ENCODE assay signal across 1 cellular context in the genomic region with DNA sequence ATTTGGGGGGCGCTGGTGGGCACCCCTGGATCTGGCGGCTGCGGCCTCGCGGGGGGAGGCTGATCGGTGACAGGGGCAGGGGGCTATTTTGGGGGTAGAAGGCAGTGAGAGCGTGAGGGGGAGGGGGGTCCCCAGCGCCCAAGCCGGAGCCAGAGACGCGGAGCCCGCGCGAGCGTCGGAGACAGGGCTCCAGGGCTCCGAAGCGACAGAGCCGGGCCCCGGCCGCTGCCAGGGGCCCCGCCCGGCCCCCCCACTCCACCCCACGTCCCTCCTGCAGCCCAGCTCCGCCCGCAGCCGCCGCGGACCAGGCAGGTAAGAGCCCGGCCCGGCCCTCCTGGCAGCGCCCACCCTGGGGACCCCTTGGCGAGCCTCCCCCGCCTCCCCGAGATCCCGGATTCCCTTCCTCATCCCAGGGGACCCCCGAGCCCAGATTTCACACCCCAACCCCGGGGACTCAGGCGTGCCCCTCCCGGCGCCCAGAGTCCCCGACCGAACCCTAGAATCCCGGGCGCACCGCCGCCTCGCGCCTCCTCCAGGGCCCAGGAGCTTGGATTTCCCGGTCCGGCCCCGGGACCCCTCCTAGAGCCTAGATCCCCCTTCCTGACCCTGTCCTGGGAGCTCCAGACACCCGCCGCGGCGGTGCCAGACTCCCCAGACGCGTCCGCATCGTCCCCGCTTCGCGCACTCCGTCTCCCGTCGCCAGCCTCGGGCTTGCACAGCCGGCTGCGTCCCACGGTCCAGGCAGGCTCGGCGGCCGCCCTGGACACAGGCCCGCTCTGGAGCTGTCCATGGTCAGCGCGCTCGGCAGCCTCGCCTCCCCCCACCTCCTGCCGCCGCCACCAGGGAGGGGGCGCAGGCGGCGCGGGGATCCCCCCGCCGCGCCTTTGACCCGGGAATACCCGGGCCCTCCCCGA.
TF ChIP-seq lines count a peak whose summit lies in the region.

A gene (plus strand): TSS at position 134 of the 914 bp plus-strand sequence. CDS start 8,330 bp downstream, outside the sequence.

TF ChIP-seq in GM12878, 131 proteins besides CTCF, POLR2A, EP300 and RAD21 (continued from another document):
- TF ChIP-seq, protein P1, sequence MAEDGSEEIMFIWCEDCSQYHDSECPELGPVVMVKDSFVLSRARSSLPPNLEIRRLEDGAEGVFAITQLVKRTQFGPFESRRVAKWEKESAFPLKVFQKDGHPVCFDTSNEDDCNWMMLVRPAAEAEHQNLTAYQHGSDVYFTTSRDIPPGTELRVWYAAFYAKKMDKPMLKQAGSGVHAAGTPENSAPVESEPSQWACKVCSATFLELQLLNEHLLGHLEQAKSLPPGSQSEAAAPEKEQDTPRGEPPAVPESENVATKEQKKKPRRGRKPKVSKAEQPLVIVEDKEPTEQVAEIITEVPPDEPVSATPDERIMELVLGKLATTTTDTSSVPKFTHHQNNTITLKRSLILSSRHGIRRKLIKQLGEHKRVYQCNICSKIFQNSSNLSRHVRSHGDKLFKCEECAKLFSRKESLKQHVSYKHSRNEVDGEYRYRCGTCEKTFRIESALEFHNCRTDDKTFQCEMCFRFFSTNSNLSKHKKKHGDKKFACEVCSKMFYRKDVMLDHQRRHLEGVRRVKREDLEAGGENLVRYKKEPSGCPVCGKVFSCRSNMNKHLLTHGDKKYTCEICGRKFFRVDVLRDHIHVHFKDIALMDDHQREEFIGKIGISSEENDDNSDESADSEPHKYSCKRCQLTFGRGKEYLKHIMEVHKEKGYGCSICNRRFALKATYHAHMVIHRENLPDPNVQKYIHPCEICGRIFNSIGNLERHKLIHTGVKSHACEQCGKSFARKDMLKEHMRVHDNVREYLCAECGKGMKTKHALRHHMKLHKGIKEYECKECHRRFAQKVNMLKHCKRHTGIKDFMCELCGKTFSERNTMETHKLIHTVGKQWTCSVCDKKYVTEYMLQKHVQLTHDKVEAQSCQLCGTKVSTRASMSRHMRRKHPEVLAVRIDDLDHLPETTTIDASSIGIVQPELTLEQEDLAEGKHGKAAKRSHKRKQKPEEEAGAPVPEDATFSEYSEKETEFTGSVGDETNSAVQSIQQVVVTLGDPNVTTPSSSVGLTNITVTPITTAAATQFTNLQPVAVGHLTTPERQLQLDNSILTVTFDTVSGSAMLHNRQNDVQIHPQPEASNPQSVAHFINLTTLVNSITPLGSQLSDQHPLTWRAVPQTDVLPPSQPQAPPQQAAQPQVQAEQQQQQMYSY (CRISPR knock-in tag; IDR thresholded peaks at IDR 0.05) = no peak
- TF ChIP-seq, protein P2, sequence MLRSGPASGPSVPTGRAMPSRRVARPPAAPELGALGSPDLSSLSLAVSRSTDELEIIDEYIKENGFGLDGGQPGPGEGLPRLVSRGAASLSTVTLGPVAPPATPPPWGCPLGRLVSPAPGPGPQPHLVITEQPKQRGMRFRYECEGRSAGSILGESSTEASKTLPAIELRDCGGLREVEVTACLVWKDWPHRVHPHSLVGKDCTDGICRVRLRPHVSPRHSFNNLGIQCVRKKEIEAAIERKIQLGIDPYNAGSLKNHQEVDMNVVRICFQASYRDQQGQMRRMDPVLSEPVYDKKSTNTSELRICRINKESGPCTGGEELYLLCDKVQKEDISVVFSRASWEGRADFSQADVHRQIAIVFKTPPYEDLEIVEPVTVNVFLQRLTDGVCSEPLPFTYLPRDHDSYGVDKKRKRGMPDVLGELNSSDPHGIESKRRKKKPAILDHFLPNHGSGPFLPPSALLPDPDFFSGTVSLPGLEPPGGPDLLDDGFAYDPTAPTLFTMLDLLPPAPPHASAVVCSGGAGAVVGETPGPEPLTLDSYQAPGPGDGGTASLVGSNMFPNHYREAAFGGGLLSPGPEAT (IDR thresholded peaks at IDR 0.05; ENCODE audit: low read depth) = no peak
- no peak for TF ChIP-seq MTA3 (IDR thresholded peaks at IDR 0.05; ENCODE audit: borderline replicate concordance, low read length)
- TF ChIP-seq, protein P3, sequence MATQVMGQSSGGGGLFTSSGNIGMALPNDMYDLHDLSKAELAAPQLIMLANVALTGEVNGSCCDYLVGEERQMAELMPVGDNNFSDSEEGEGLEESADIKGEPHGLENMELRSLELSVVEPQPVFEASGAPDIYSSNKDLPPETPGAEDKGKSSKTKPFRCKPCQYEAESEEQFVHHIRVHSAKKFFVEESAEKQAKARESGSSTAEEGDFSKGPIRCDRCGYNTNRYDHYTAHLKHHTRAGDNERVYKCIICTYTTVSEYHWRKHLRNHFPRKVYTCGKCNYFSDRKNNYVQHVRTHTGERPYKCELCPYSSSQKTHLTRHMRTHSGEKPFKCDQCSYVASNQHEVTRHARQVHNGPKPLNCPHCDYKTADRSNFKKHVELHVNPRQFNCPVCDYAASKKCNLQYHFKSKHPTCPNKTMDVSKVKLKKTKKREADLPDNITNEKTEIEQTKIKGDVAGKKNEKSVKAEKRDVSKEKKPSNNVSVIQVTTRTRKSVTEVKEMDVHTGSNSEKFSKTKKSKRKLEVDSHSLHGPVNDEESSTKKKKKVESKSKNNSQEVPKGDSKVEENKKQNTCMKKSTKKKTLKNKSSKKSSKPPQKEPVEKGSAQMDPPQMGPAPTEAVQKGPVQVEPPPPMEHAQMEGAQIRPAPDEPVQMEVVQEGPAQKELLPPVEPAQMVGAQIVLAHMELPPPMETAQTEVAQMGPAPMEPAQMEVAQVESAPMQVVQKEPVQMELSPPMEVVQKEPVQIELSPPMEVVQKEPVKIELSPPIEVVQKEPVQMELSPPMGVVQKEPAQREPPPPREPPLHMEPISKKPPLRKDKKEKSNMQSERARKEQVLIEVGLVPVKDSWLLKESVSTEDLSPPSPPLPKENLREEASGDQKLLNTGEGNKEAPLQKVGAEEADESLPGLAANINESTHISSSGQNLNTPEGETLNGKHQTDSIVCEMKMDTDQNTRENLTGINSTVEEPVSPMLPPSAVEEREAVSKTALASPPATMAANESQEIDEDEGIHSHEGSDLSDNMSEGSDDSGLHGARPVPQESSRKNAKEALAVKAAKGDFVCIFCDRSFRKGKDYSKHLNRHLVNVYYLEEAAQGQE (IDR thresholded peaks at IDR 0.05; ENCODE audit: low read depth, low read length) = peak; percentile 80
- no peak for TF ChIP-seq HCFC1 (IDR thresholded peaks at IDR 0.05; ENCODE audit: low read length)
- 0 out of 2 replicates have a peak, but pooled peaks have one; percentile 36 for TF ChIP-seq NR2F1 (conservative IDR thresholded peaks at IDR 0.05)
- TF ChIP-seq FOS (IDR thresholded peaks at IDR 0.05; ENCODE audit: borderline replicate concordance, extremely low read depth, insufficient read length) = no peak
- TF ChIP-seq, protein P4, sequence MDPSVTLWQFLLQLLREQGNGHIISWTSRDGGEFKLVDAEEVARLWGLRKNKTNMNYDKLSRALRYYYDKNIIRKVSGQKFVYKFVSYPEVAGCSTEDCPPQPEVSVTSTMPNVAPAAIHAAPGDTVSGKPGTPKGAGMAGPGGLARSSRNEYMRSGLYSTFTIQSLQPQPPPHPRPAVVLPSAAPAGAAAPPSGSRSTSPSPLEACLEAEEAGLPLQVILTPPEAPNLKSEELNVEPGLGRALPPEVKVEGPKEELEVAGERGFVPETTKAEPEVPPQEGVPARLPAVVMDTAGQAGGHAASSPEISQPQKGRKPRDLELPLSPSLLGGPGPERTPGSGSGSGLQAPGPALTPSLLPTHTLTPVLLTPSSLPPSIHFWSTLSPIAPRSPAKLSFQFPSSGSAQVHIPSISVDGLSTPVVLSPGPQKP (IDR thresholded peaks at IDR 0.05; ENCODE audit: low read depth, low read length) = no peak
- no peak for TF ChIP-seq LARP7 (IDR thresholded peaks at IDR 0.05)
- TF ChIP-seq, protein P5, sequence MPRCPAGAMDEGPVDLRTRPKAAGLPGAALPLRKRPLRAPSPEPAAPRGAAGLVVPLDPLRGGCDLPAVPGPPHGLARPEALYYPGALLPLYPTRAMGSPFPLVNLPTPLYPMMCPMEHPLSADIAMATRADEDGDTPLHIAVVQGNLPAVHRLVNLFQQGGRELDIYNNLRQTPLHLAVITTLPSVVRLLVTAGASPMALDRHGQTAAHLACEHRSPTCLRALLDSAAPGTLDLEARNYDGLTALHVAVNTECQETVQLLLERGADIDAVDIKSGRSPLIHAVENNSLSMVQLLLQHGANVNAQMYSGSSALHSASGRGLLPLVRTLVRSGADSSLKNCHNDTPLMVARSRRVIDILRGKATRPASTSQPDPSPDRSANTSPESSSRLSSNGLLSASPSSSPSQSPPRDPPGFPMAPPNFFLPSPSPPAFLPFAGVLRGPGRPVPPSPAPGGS (IDR thresholded peaks at IDR 0.05; ENCODE audit: borderline replicate concordance, insufficient read depth, low read depth, low read length, poor library complexity, severe bottlenecking) = no peak
- peak; percentile 46; the same call in 1 of the 2 replicates for TF ChIP-seq GATAD2B (conservative IDR thresholded peaks at IDR 0.05; ENCODE audit: low read depth)
- TF ChIP-seq, protein P6, sequence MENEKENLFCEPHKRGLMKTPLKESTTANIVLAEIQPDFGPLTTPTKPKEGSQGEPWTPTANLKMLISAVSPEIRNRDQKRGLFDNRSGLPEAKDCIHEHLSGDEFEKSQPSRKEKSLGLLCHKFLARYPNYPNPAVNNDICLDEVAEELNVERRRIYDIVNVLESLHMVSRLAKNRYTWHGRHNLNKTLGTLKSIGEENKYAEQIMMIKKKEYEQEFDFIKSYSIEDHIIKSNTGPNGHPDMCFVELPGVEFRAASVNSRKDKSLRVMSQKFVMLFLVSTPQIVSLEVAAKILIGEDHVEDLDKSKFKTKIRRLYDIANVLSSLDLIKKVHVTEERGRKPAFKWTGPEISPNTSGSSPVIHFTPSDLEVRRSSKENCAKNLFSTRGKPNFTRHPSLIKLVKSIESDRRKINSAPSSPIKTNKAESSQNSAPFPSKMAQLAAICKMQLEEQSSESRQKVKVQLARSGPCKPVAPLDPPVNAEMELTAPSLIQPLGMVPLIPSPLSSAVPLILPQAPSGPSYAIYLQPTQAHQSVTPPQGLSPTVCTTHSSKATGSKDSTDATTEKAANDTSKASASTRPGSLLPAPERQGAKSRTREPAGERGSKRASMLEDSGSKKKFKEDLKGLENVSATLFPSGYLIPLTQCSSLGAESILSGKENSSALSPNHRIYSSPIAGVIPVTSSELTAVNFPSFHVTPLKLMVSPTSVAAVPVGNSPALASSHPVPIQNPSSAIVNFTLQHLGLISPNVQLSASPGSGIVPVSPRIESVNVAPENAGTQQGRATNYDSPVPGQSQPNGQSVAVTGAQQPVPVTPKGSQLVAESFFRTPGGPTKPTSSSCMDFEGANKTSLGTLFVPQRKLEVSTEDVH (IDR thresholded peaks at IDR 0.05; ENCODE audit: low read depth, partially characterized antibody) = no peak
- TF ChIP-seq IKZF1 (conservative IDR thresholded peaks at IDR 0.05) = 0 out of 2 replicates have a peak, but pooled peaks have one; percentile 21
- TF ChIP-seq MEF2A (IDR thresholded peaks at IDR 0.05; ENCODE audit: insufficient read depth, low read depth, low read length) = no peak
- TF ChIP-seq, protein P7, sequence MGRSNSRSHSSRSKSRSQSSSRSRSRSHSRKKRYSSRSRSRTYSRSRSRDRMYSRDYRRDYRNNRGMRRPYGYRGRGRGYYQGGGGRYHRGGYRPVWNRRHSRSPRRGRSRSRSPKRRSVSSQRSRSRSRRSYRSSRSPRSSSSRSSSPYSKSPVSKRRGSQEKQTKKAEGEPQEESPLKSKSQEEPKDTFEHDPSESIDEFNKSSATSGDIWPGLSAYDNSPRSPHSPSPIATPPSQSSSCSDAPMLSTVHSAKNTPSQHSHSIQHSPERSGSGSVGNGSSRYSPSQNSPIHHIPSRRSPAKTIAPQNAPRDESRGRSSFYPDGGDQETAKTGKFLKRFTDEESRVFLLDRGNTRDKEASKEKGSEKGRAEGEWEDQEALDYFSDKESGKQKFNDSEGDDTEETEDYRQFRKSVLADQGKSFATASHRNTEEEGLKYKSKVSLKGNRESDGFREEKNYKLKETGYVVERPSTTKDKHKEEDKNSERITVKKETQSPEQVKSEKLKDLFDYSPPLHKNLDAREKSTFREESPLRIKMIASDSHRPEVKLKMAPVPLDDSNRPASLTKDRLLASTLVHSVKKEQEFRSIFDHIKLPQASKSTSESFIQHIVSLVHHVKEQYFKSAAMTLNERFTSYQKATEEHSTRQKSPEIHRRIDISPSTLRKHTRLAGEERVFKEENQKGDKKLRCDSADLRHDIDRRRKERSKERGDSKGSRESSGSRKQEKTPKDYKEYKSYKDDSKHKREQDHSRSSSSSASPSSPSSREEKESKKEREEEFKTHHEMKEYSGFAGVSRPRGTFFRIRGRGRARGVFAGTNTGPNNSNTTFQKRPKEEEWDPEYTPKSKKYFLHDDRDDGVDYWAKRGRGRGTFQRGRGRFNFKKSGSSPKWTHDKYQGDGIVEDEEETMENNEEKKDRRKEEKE (IDR thresholded peaks at IDR 0.05) = no peak
- peak; percentile 71 for TF ChIP-seq SUZ12 (IDR thresholded peaks at IDR 0.05; ENCODE audit: unreplicated experiment)
- TF ChIP-seq ZSCAN29 (IDR thresholded peaks at IDR 0.05) = no peak
- TF ChIP-seq, protein P8, sequence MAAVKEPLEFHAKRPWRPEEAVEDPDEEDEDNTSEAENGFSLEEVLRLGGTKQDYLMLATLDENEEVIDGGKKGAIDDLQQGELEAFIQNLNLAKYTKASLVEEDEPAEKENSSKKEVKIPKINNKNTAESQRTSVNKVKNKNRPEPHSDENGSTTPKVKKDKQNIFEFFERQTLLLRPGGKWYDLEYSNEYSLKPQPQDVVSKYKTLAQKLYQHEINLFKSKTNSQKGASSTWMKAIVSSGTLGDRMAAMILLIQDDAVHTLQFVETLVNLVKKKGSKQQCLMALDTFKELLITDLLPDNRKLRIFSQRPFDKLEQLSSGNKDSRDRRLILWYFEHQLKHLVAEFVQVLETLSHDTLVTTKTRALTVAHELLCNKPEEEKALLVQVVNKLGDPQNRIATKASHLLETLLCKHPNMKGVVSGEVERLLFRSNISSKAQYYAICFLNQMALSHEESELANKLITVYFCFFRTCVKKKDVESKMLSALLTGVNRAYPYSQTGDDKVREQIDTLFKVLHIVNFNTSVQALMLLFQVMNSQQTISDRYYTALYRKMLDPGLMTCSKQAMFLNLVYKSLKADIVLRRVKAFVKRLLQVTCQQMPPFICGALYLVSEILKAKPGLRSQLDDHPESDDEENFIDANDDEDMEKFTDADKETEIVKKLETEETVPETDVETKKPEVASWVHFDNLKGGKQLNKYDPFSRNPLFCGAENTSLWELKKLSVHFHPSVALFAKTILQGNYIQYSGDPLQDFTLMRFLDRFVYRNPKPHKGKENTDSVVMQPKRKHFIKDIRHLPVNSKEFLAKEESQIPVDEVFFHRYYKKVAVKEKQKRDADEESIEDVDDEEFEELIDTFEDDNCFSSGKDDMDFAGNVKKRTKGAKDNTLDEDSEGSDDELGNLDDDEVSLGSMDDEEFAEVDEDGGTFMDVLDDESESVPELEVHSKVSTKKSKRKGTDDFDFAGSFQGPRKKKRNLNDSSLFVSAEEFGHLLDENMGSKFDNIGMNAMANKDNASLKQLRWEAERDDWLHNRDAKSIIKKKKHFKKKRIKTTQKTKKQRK (IDR thresholded peaks at IDR 0.05; ENCODE audit: low read depth, low read length) = no peak
- no peak for TF ChIP-seq JUNB (IDR thresholded peaks at IDR 0.05)
- TF ChIP-seq TARDBP (IDR thresholded peaks at IDR 0.05; ENCODE audit: borderline replicate concordance) = no peak
